Comparison of ENCODE assay signal across 8 cellular contexts in genomic region chr15:95025924-95026728, GRCh38.
DNase-seq lines count a peak whose midpoint lies in the region; ATAC-seq and TF ChIP-seq lines count a peak whose summit lies in the region.

No MANE protein-coding gene starts in this region.

- H3K4ac ChIP-seq in mesendoderm (ENCODE audit: low read depth, low read length), result no peak overlapping the region

- no peaks in the 10 kb centered on the region for H3K79me2 ChIP-seq in mammary epithelial cell (ENCODE audit: insufficient read depth, low read length)
- no peaks in the 10 kb centered on the region for H3K79me2 ChIP-seq in mesendoderm (ENCODE audit: control insufficient read depth, insufficient read depth, low read length)

- no peak overlapping the region for H2AK5ac ChIP-seq in mesendoderm (ENCODE audit: low read length)

- H2BK15ac ChIP-seq in mesendoderm (replicated peaks; ENCODE audit: low read depth), result no peak overlapping the region

- no peak overlapping the region for H2BK5ac ChIP-seq in mesendoderm (ENCODE audit: low read length)

- TF ChIP-seq CTCF in cardiac muscle cell (IDR thresholded peaks at IDR 0.05; ENCODE audit: low read depth, low read length), result peak; percentile 73
- TF ChIP-seq CTCF in right atrium auricular region (IDR thresholded peaks at IDR 0.05), result peak in 1 of 2 donors; percentile 65
- peak; percentile 62 to 80 for TF ChIP-seq CTCF in mammary epithelial cell (conservative IDR thresholded peaks at IDR 0.05 in 1 of 2, IDR thresholded peaks at IDR 0.05 in 1 of 2; ENCODE audit: extremely low read depth in 1 of 2, insufficient read depth in 1 of 2, low read depth in 1 of 2, low read length in 2 of 2)

- no peak overlapping the region for H4K8ac ChIP-seq in mesendoderm (ENCODE audit: low read depth, low read length)

- H3K4me2 ChIP-seq in mammary epithelial cell (ENCODE audit: insufficient read depth, low read depth, low read length) (no peak overlapping the region), mesendoderm (ENCODE audit: low read length) (no peak overlapping the region)

- in situ Hi-C loops in mammary epithelial cell (cut with MboI; ENCODE audit: low sequenced_read_pairs in 2 of 2), result loop anchor here (10.0 to 25.0 kb wide), 5 partner anchors 229 to 1319 kb away; partner anchors contain the start of gene NR2F2 (in 1 of the 2)

- dilution Hi-C loops in mammary epithelial cell (cut with HindIII; ENCODE audit: low sequenced_read_pairs), result no loop called here

- no peaks in the 10 kb centered on the region for H4K20me1 ChIP-seq in mammary epithelial cell (ENCODE audit: insufficient read depth, low read length)

- H3K27me3 ChIP-seq in cardiac muscle cell, result no peaks in the 10 kb centered on the region
- H3K27me3 ChIP-seq in right atrium auricular region, result no peaks in the 10 kb centered on the region
- no peaks in the 10 kb centered on the region for H3K27me3 ChIP-seq in mammary epithelial cell (ENCODE audit: insufficient read depth, low read length)
- no peaks in the 10 kb centered on the region for H3K27me3 ChIP-seq in mesendoderm (ENCODE audit: insufficient read depth, low read length, poor library complexity)

- 95% methylated on average over 5 of the region's 5 CpGs for WGBS in mammary epithelial cell (ENCODE audit: low coverage, missing lambda C conversion rate)
- no CpG with 5 or more reads among the region's 5 CpGs for WGBS in mesendoderm (ENCODE audit: extremely low coverage, insufficient coverage, low lambda C conversion rate)

- no peak overlapping the region for H3K4me3 ChIP-seq in cardiac muscle cell
- no peak overlapping the region for H3K4me3 ChIP-seq in right atrium auricular region
- no peak overlapping the region for H3K4me3 ChIP-seq in mammary epithelial cell (replicated peaks in 1 of 3; ENCODE audit: insufficient read depth in 1 of 3, low read depth in 2 of 3, low read length in 3 of 3)
- H3K4me3 ChIP-seq in mesendoderm (ENCODE audit: low read length), result no peak overlapping the region

- intact Hi-C loops in mammary epithelial cell (cut with micrococcal nuclease), result loop anchor here (1.0 to 10.0 kb wide), 9 partner anchors 233 to 1556 kb away; partner anchors contain the start of gene NR2F2

- H3K9ac ChIP-seq in mammary epithelial cell (ENCODE audit: insufficient read depth, low read length) (no peak overlapping the region), mesendoderm (ENCODE audit: low read length) (no peak overlapping the region)

- H3K27ac ChIP-seq in cardiac muscle cell (no peak overlapping the region), right atrium auricular region (no peak overlapping the region), mammary epithelial cell (ENCODE audit: insufficient read depth, low read depth, low read length) (no peak overlapping the region), mesendoderm (ENCODE audit: low read depth, low read length) (no peak overlapping the region)

- no peak overlapping the region for H3K23ac ChIP-seq in mesendoderm (ENCODE audit: low read length)

- no peaks in the 10 kb centered on the region for H3K4me1 ChIP-seq in cardiac muscle cell (ENCODE audit: low read depth)
- no peaks in the 10 kb centered on the region for H3K4me1 ChIP-seq in right atrium auricular region
- H3K4me1 ChIP-seq in mammary epithelial cell (ENCODE audit: insufficient read depth, low read length), result no peaks in the 10 kb centered on the region
- no peaks in the 10 kb centered on the region for H3K4me1 ChIP-seq in mesendoderm (ENCODE audit: control insufficient read depth, low read depth, low read length)

- H3K79me1 ChIP-seq in mesendoderm (ENCODE audit: low read length), result no peaks in the 10 kb centered on the region

- H3K9me3 ChIP-seq in cardiac muscle cell (ENCODE audit: low read depth) (no peaks in the 10 kb centered on the region), right atrium auricular region (peaks cover 0 to 19% of the 10 kb centered on the region in 2 donors), mammary epithelial cell (replicated peaks; ENCODE audit: insufficient read depth, low read length) (no peaks in the 10 kb centered on the region)

- no TSS peak for BruUV-seq in mammary epithelial cell (replicated peaks; lab: Mats Ljungman, UMichigan)

- no peak overlapping the region for H2AFZ ChIP-seq in mammary epithelial cell (ENCODE audit: low read depth, low read length)

- H3K56ac ChIP-seq in mesendoderm (ENCODE audit: low read length), result no peak overlapping the region

- ATAC-seq in HG03039 (IDR thresholded peaks at IDR 0.05; ENCODE audit: unreplicated experiment), result no peak
- ATAC-seq in HG02588 (IDR thresholded peaks at IDR 0.05; ENCODE audit: unreplicated experiment), result no peak
- no peak for ATAC-seq in GM19452 (IDR thresholded peaks at IDR 0.05; ENCODE audit: unreplicated experiment)

- CTCF ChIA-PET in mammary epithelial cell (lab: Charles Lee; ENCODE audit: low non-redundant PET), result interaction anchor here (0.6 kb wide), 2 partner anchors 190 to 384 kb away, joined by 3 to 6 read pairs; no protein-coding TSS in a partner anchor

- no peak overlapping the region for H4K5ac ChIP-seq in mesendoderm (ENCODE audit: low read length)

- H3K36me3 ChIP-seq in cardiac muscle cell (no peaks in the 10 kb centered on the region), right atrium auricular region (no peaks in the 10 kb centered on the region), mammary epithelial cell (ENCODE audit: insufficient read depth, low read length) (no peaks in the 10 kb centered on the region), mesendoderm (ENCODE audit: control insufficient read depth, insufficient read depth, low read length) (no peaks in the 10 kb centered on the region)

- no peak overlapping the region for H3K18ac ChIP-seq in mesendoderm (ENCODE audit: low read length)

- DNase-seq in cardiac muscle cell (ENCODE audit: low read depth in 1 of 2, low spot score in 1 of 2) (peak; percentile 64 to 77), right atrium auricular region (ENCODE audit: low spot score) (no peak), NAMALWA (ENCODE audit: low spot score) (peak; percentile 70), mammary epithelial cell (peak; percentile 50), mesendoderm (peak; percentile 72)

- H2BK120ac ChIP-seq in mesendoderm (ENCODE audit: low read depth, low read length), result no peak overlapping the region
